Comparison of ENCODE assay signal across 28 cellular contexts in genomic region chr4:189858445-189858844, GRCh38.
DNase-seq lines count a peak whose midpoint lies in the region; ATAC-seq, FAIRE-seq and TF ChIP-seq lines count a peak whose summit lies in the region.
"Had no signal": no experiment of that assay in that cellular context is flagged by ENCODE, and none has a peak within 500 bp of the region (broad histone marks: within the 10 kb centered on the region; RNA-seq: fewer than 3 reads in every experiment).

No MANE protein-coding gene starts in this region.

- no peak for FAIRE-seq in D721Med (lab: Jason Lieb, UNC)

- ATAC-seq in GM18858 (IDR thresholded peaks at IDR 0.05; ENCODE audit: unreplicated experiment), result peak; percentile 77
- ATAC-seq in GM21529 (IDR thresholded peaks at IDR 0.05; ENCODE audit: unreplicated experiment), result peak; percentile 63
- peak; percentile 65 for ATAC-seq in HG03342 (IDR thresholded peaks at IDR 0.05; ENCODE audit: unreplicated experiment)
- ATAC-seq in HG02981 (IDR thresholded peaks at IDR 0.05; ENCODE audit: unreplicated experiment), result no peak
- ATAC-seq in HG02840 (IDR thresholded peaks at IDR 0.05; ENCODE audit: low FRiP score, unreplicated experiment), result no peak
- no peak for ATAC-seq in CD4-positive, alpha-beta T cell (ENCODE audit: poor library complexity)
- ATAC-seq: PC-3; stimulated activated memory B cell treated with anti-CD40 and anti-IgM and Interleukin-4, amounts not matched to agents 10 μg/mL and 1 μg/mL and 100 μg/mL, for 72 hours had no signal

- H3K9me3 Mint-ChIP-seq in CD4-positive, alpha-beta T cell, result peaks cover 9% of the 10 kb centered on the region

- POLR2A ChIA-PET in CD4-positive, alpha-beta T cell (lab: Charles Lee), result no interaction called here

- no peaks in the 10 kb centered on the region for H3K4me1 Mint-ChIP-seq in CD4-positive, alpha-beta T cell (ENCODE audit: low read depth)
- H3K4me1 Mint-ChIP-seq: CD4-positive, alpha-beta memory T cell had no signal

- no peak overlapping the region for H3K4me3 Mint-ChIP-seq in CD4-positive, alpha-beta T cell
- H3K4me3 Mint-ChIP-seq: CD4-positive, alpha-beta memory T cell; stimulated activated memory B cell treated with anti-CD40 and anti-IgM and Interleukin-4, amounts not matched to agents 10 μg/mL and 1 μg/mL and 100 μg/mL, for 72 hours had no signal

- no peaks in the 10 kb centered on the region for H3K9me3 ChIP-seq in CD4-positive, alpha-beta T cell (ENCODE audit: control insufficient read depth, low read length)
- H3K9me3 ChIP-seq: right atrium auricular region, testis had no signal

- CTCF ChIA-PET in CD4-positive, alpha-beta T cell (lab: Charles Lee), result no interaction called here

- H3K27me3 ChIP-seq in CD4-positive, alpha-beta T cell (ENCODE audit: control insufficient read depth, insufficient read depth, low read length), result no peaks in the 10 kb centered on the region
- H3K27me3 ChIP-seq: right atrium auricular region, testis had no signal

- DNase-seq in kidney tubule cell (ENCODE audit: low spot score) (peak; percentile 30), D721Med (ENCODE audit: insufficient read length, low spot score) (no peak)
- no peak for DNase-seq in CD4-positive, alpha-beta T cell
- DNase-seq: activated naive CD4-positive, alpha-beta T cell treated with Interleukin-2 at 50 U/mL for 16 hours; aorta; CD4-positive, alpha-beta memory T cell; central memory CD4-positive, alpha-beta T cell; dorsolateral prefrontal cortex; foreskin fibroblast; GOT3; hippocampal formation; islet precursor cell; KG1; NCI-H1048; NCI-H2081; NCI-H524 treated with DMSO at 0.1 percent for 48 hours; occipital lobe; PC-3; SHP77 treated with DMSO at 0.1 percent for 48 hours; testis had no signal

- intact Hi-C loops in CD4-positive, alpha-beta T cell (cut with DNase I, micrococcal nuclease), result no loop called here

- no peak overlapping the region for H3K27ac ChIP-seq in CD4-positive, alpha-beta T cell (ENCODE audit: low read depth, low read length)
- H3K27ac ChIP-seq: dorsolateral prefrontal cortex, epithelial cell of prostate, right atrium auricular region, testis had no signal

- H3K27ac Mint-ChIP-seq in CD4-positive, alpha-beta T cell, result no peak overlapping the region
- H3K27ac Mint-ChIP-seq: CD4-positive, alpha-beta memory T cell; stimulated activated memory B cell treated with anti-CD40 and anti-IgM and Interleukin-4, amounts not matched to agents 10 μg/mL and 1 μg/mL and 100 μg/mL, for 72 hours had no signal

- peaks cover 26% of the 10 kb centered on the region for H3K36me3 Mint-ChIP-seq in CD4-positive, alpha-beta T cell (ENCODE audit: low read depth)

- no peak for TF ChIP-seq CTCF in D721Med (IDR thresholded peaks at IDR 0.05; ENCODE audit: insufficient read depth, missing control alignments)
- no peak for TF ChIP-seq CTCF in CD4-positive, alpha-beta T cell (IDR thresholded peaks at IDR 0.05)

- no peaks in the 10 kb centered on the region for H3K27me3 Mint-ChIP-seq in CD4-positive, alpha-beta T cell
- H3K27me3 Mint-ChIP-seq: CD4-positive, alpha-beta memory T cell; stimulated activated memory B cell treated with anti-CD40 and anti-IgM and Interleukin-4, amounts not matched to agents 10 μg/mL and 1 μg/mL and 100 μg/mL, for 72 hours had no signal

Comparison
In these comparisons a context has a peak if more than half of its experiments do, and no peak if none do; other contexts are left out.
1. ATAC-seq: peak in GM18858 (single experiment), GM21529 (single experiment) and HG03342 (single experiment); none in HG02981 (single experiment), HG02840 (single experiment) and CD4-positive, alpha-beta T cell (single experiment).